ENCODE assay signal across 21 cellular contexts in genomic region chr2:235944591-235944990, GRCh38.
"Had no signal": no experiment of that assay in that cellular context is flagged by ENCODE, and none has a peak within 500 bp of the region (broad histone marks: within the 10 kb centered on the region; RNA-seq: fewer than 3 reads in every experiment).

No MANE protein-coding gene starts in this region.

- ATAC-seq: foreskin keratinocyte, gastroesophageal sphincter, heart left ventricle, left colon, left lobe of liver, left ventricle myocardium superior, lower lobe of right lung, mucosa of descending colon had no signal

- FAIRE-seq: endothelial cell of umbilical vein, islet of Langerhans, keratinocyte had no signal

- H3K4me3 ChIP-seq: coronary artery, dorsolateral prefrontal cortex, esophagus muscularis mucosa, gastroesophageal sphincter, heart left ventricle, hepatocyte, lower lobe of right lung, mucosa of descending colon had no signal

- H3K27me3 ChIP-seq: dorsolateral prefrontal cortex, esophagus muscularis mucosa, foreskin keratinocyte, gastroesophageal sphincter, heart left ventricle, hepatocyte had no signal

- H3K27ac ChIP-seq: coronary artery, dorsolateral prefrontal cortex, esophagus muscularis mucosa, foreskin keratinocyte, gastroesophageal sphincter, heart left ventricle, hepatocyte, lower lobe of right lung had no signal

- H3K9me3 ChIP-seq: esophagus muscularis mucosa, gastroesophageal sphincter, heart left ventricle, lower lobe of right lung, mucosa of descending colon had no signal

- H3K4me1 ChIP-seq: foreskin keratinocyte, lower lobe of right lung had no signal

- DNase-seq: dermis blood vessel endothelial cell; dorsolateral prefrontal cortex; effector CD4-positive, alpha-beta T cell; effector memory CD4-positive, alpha-beta T cell; foreskin keratinocyte; heart left ventricle; hypothalamus; kidney glomerular epithelial cell; left colon; left ventricle myocardium superior; lower lobe of right lung; mesenchymal stem cell; mucosa of descending colon had no signal

- H3K36me3 ChIP-seq: lower lobe of right lung had no signal
